ENCODE assay signal across 9 cellular contexts in the genomic region with DNA sequence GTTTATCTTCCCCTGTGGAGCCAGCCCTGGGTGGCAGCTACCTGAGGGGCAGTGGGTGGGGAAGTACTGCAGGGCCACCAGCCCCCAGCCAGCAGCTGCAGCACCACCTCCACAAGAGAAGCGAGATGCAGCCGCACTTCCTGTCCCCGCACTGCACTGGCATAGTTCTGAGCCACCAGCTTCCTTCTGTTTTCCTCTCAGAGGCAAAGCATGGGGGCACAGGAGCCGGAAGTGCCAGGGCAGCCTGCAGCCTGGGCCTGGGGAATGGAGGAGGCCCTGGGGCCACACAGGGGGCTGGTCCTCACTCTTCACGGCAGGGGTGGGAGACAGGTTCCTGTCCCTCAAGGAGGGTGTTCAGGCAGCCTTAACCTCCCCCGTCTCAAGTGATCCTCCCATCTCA. TPM values are rescaled to one million over a fixed set of nuclear protein-coding genes. Genes with fewer than 3 reads are reported as not detected.
DNase-seq lines count a peak whose midpoint lies in the region; ATAC-seq and TF ChIP-seq lines count a peak whose summit lies in the region.
"Had no signal": no experiment of that assay in that cellular context is flagged by ENCODE, and none has a peak within 500 bp of the region (broad histone marks: within the 10 kb centered on the region; RNA-seq: fewer than 3 reads in every experiment).

No MANE protein-coding gene starts in this region.

- H3K9me2 ChIP-seq in SK-N-SH: no peaks in the 10 kb centered on the region

- no peak for TF ChIP-seq CTCF in SK-N-SH (IDR thresholded peaks at IDR 0.05)

- peaks cover 12% of the 10 kb centered on the region for H3K36me3 ChIP-seq in effector memory CD4-positive, alpha-beta T cell (ENCODE audit: control insufficient read depth, insufficient read depth, low read length)
- peaks cover 5 to 39% of the 10 kb centered on the region in 2 experiments for H3K36me3 ChIP-seq in SK-N-SH (replicated peaks in 1 of 2; ENCODE audit: control insufficient read depth in 1 of 2, insufficient read depth in 2 of 2, low read length in 1 of 2)

- no peak for TF ChIP-seq RAD21 in SK-N-SH (IDR thresholded peaks at IDR 0.05; ENCODE audit: low read length)

- in situ Hi-C loops in ACHN (cut with HindIII; ENCODE audit: low pct_ligation_motif_present, low pct_unique_long_range_greater_than_20kb, low sequenced_read_pairs): no loop called here

- peaks cover 8% of the 10 kb centered on the region for H3F3A ChIP-seq in SK-N-SH (replicated peaks; ENCODE audit: insufficient read depth)

- CTCF ChIA-PET in SK-N-SH (lab: Yijun Ruan, JAX): interaction anchor here (1.0 to 34.3 kb wide), 6 partner anchors 9 to 155 kb away, joined by 3 to 898 read pairs (median 6); a partner anchor contains a TSS

- H3K9ac ChIP-seq in SK-N-SH: no peak overlapping the region

- peak; percentile 39 to 57 for DNase-seq in activated CD4-positive, alpha-beta T cell treated with anti-CD3 and anti-CD28 coated beads for 4 hours
- peak in 1 of 3 donors; percentile 39 for DNase-seq in effector memory CD4-positive, alpha-beta T cell
- DNase-seq in stimulated activated CD4-positive, alpha-beta T cell treated with anti-CD3 and anti-CD28 coated beads, Interleukin-4, amount 100 ng/mL, for 4 hours: peak; percentile 38 to 46
- DNase-seq in SK-N-SH (no peak), ACHN (no peak)
- DNase-seq: NCI-H187 treated with DMSO at 0.1 percent for 48 hours had no signal

- no peak for TF ChIP-seq EP300 in SK-N-SH (IDR thresholded peaks at IDR 0.05; ENCODE audit: borderline replicate concordance in 1 of 2, low read depth in 1 of 2, low read length in 1 of 2)

- peaks cover 4% of the 10 kb centered on the region for H3K36me3 Mint-ChIP-seq in IgD-negative memory B cell

- no peaks in the 10 kb centered on the region for H3K79me2 ChIP-seq in SK-N-SH (ENCODE audit: insufficient read depth)

- H3K4me1 Mint-ChIP-seq in IgD-negative memory B cell: peaks cover 27 to 35% (median 34%) of the 10 kb centered on the region in 3 donors

- no peak overlapping the region for H2AFZ ChIP-seq in SK-N-SH (ENCODE audit: low read depth)

- no peaks in the 10 kb centered on the region for H4K20me1 ChIP-seq in SK-N-SH (ENCODE audit: insufficient read depth)

- no peaks in the 10 kb centered on the region for H3K9me3 ChIP-seq in effector memory CD4-positive, alpha-beta T cell (ENCODE audit: control insufficient read depth, low read length)
- no peaks in the 10 kb centered on the region for H3K9me3 ChIP-seq in SK-N-SH

- H3K27me3 Mint-ChIP-seq in IgD-negative memory B cell: peaks cover 2% of the 10 kb centered on the region

- 90% methylated on average over 2 of the region's 6 CpGs for WGBS in SK-N-SH (ENCODE audit: low lambda C conversion rate)

- H3K27ac ChIP-seq in effector memory CD4-positive, alpha-beta T cell (ENCODE audit: insufficient read depth, low read length, poor library complexity, severe bottlenecking): peak overlapping the region; percentile 59
- no peak overlapping the region for H3K27ac ChIP-seq in SK-N-SH (ENCODE audit: low read depth in 2 of 2, low read length in 1 of 2)

- H3K4me3 ChIP-seq in effector memory CD4-positive, alpha-beta T cell (ENCODE audit: insufficient read depth, low read depth, low read length, poor library complexity, severe bottlenecking): no peak overlapping the region
- H3K4me3 ChIP-seq in SK-N-SH (ENCODE audit: low read depth in 2 of 2, low read length in 1 of 2): no peak overlapping the region

- H3K27me3 ChIP-seq in effector memory CD4-positive, alpha-beta T cell (replicated peaks; ENCODE audit: control insufficient read depth, insufficient read depth, low read length, poor library complexity, severe bottlenecking): no peaks in the 10 kb centered on the region
- no peaks in the 10 kb centered on the region for H3K27me3 ChIP-seq in SK-N-SH (ENCODE audit: insufficient read depth)

- peak overlapping the region; percentile 42 to 84 (median 46) for H3K4me3 Mint-ChIP-seq in IgD-negative memory B cell

- POLR2A ChIA-PET in SK-N-SH (lab: Yijun Ruan, JAX): interaction anchor here (0.8 to 1.8 kb wide), 2 partner anchors 10 to 31 kb away, joined by 3 to 6 read pairs; a partner anchor contains a TSS

- no peaks in the 10 kb centered on the region for H3K9me3 Mint-ChIP-seq in IgD-negative memory B cell

- H3K27ac Mint-ChIP-seq in IgD-negative memory B cell: peak overlapping the region; percentile 91 to 92 (median 91)

- no peak for ATAC-seq in HG03457 (IDR thresholded peaks at IDR 0.05; ENCODE audit: unreplicated experiment)
- ATAC-seq in GM19324 (IDR thresholded peaks at IDR 0.05; ENCODE audit: low FRiP score, unreplicated experiment): no peak

- H3K4me1 ChIP-seq in effector memory CD4-positive, alpha-beta T cell (ENCODE audit: control insufficient read depth, insufficient read depth, low read length, poor library complexity, severe bottlenecking): peaks cover 49% of the 10 kb centered on the region
- peaks cover 0 to 9% of the 10 kb centered on the region in 2 experiments; a peak in 1 of 4 replicates for H3K4me1 ChIP-seq in SK-N-SH (ENCODE audit: control insufficient read depth in 1 of 2, insufficient read depth in 2 of 2, low read depth in 1 of 2, low read length in 1 of 2)

- H3K4me2 ChIP-seq in SK-N-SH: no peak overlapping the region

TF ChIP-seq in SK-N-SH, 30 proteins besides CTCF, POLR2A, EP300 and RAD21:
- TF ChIP-seq YY1 (IDR thresholded peaks at IDR 0.05; ENCODE audit: low read depth) (no peak), EZH2phosphoT487 (IDR thresholded peaks at IDR 0.05; ENCODE audit: borderline replicate concordance, low read depth) (no peak), FOXM1 (IDR thresholded peaks at IDR 0.05; ENCODE audit: low read depth) (no peak), MXI1 (IDR thresholded peaks at IDR 0.05; ENCODE audit: low read depth, low read length) (no peak), SMC3 (IDR thresholded peaks at IDR 0.05; ENCODE audit: low read depth, low read length) (no peak)

RNA-seq across cellular contexts. Expression of a gene that starts 11.9 kb away (rescaled TPM):
- polyA plus RNA-seq in IgD-negative memory B cell: 14.7 TPM
- 8.6 and 8.9 TPM in 2 replicates for polyA plus RNA-seq in SK-N-SH (2012; rRNA removed)
- polyA plus RNA-seq in SK-N-SH (2012; cell fraction: cytosol; rRNA removed): 5.9 and 10.2 TPM in 2 replicates
- 28.2 and 29.7 TPM in 2 replicates for polyA plus RNA-seq in SK-N-SH (2012; cell fraction: nucleus; rRNA removed)

RNA-seq across cellular contexts. Expression of a gene that starts 18.9 kb away (rescaled TPM):
- polyA plus RNA-seq in IgD-negative memory B cell (31.3 TPM), SK-N-SH (2012; rRNA removed) (81.1 and 99.4 TPM in 2 replicates)
- 26.3 and 38.0 TPM in 2 replicates for polyA plus RNA-seq in SK-N-SH (2012; cell fraction: cytosol; rRNA removed)
- polyA plus RNA-seq in SK-N-SH (2012; cell fraction: nucleus; rRNA removed): 424 and 495 TPM in 2 replicates

RNA-seq across cellular contexts. Expression of a gene that starts 31.0 kb away (rescaled TPM):
- 2.4 TPM for polyA plus RNA-seq in IgD-negative memory B cell
- polyA plus RNA-seq in SK-N-SH (2012; rRNA removed): 22.5 and 24.5 TPM in 2 replicates
- polyA plus RNA-seq in SK-N-SH (2012; cell fraction: cytosol; rRNA removed): 13.3 and 20.5 TPM in 2 replicates
- 7.5 and 7.9 TPM in 2 replicates for polyA plus RNA-seq in SK-N-SH (2012; cell fraction: nucleus; rRNA removed)

RNA-seq across cellular contexts. Expression of a gene that starts 47.7 kb away (rescaled TPM):
- polyA plus RNA-seq in IgD-negative memory B cell: 0.63 TPM
- polyA plus RNA-seq in SK-N-SH (2012; rRNA removed): not detected in 2 replicates
- polyA plus RNA-seq in SK-N-SH (2012; cell fraction: cytosol; rRNA removed): not detected in 2 replicates
- polyA plus RNA-seq in SK-N-SH (2012; cell fraction: nucleus; rRNA removed): not detected in 2 replicates

RNA-seq across cellular contexts. Expression of a gene that starts 47.9 kb away (rescaled TPM):
- polyA plus RNA-seq in IgD-negative memory B cell (314 TPM), SK-N-SH (2012; rRNA removed) (9,680 and 12,045 TPM in 2 replicates)
- polyA plus RNA-seq in SK-N-SH (2012; cell fraction: cytosol; rRNA removed): 4,725 and 6,471 TPM in 2 replicates
- polyA plus RNA-seq in SK-N-SH (2012; cell fraction: nucleus; rRNA removed): 4,064 and 4,989 TPM in 2 replicates

Comparison
In these comparisons a context has a peak if more than half of its experiments do, and no peak if none do; other contexts are left out.
1. DNase-seq: peak in activated CD4-positive, alpha-beta T cell treated with anti-CD3 and anti-CD28 coated beads for 4 hours (2 of 2) and stimulated activated CD4-positive, alpha-beta T cell treated with anti-CD3 and anti-CD28 coated beads, Interleukin-4, amount 100 ng/mL, for 4 hours (2 of 2); none in SK-N-SH (single experiment) and ACHN (single experiment).